8 cellular contexts compared by ENCODE assay signal in genomic region chr17:1829579-1830257, GRCh38. TPM values are rescaled to one million over a fixed set of nuclear protein-coding genes. Genes with fewer than 3 reads are reported as not detected.
DNase-seq lines count a peak whose midpoint lies in the region; ATAC-seq and TF ChIP-seq lines count a peak whose summit lies in the region.

RPA1 (plus strand) TSS chr17:1830005; CDS start chr17:1830094, 89 bp downstream.
SMYD4 (minus strand) TSS chr17:1829902; CDS start chr17:1827994, 1,908 bp downstream.

- no peaks in the 10 kb centered on the region for H3K9me3 ChIP-seq in BE2C
- no peaks in the 10 kb centered on the region for H3K9me3 ChIP-seq in liver (ENCODE audit: control insufficient read depth in 4 of 4, low read length in 3 of 4)

- H3K4me3 ChIP-seq in BE2C (ENCODE audit: low read depth, low read length) = peak within 1 kb of the TSS; percentile 80
- H3K4me3 ChIP-seq in liver (ENCODE audit: low read depth in 1 of 3, low read length in 3 of 3) = peak within 1 kb of the TSS; percentile 68 to 91 (median 79)

- DNase-seq in BE2C (peak; percentile 84), NCI-H526 treated with DMSO at 0.1 percent for 48 hours (lab: John Stamatoyannopoulos, UW) (peak; percentile 52), dermis blood vessel endothelial cell (peak; percentile 94)
- DNase-seq in activated CD4-positive, alpha-beta T cell treated with anti-CD3 and anti-CD28 coated beads, Interleukin-2, amount 50 U/mL, for 24 hours (ENCODE audit: low read depth in 1 of 2, low spot score in 1 of 2) = peak; percentile 68 to 78
- DNase-seq in stimulated activated CD4-positive, alpha-beta T cell treated with anti-CD3 and anti-CD28 coated beads, Interleukin-2, amount 100 ng/mL, for 48 hours = peak; percentile 83 to 84

- WGBS in liver = under 1% methylated on average over 83 of the region's 83 CpGs

- H3K27ac ChIP-seq in liver (ENCODE audit: low read depth in 1 of 2, low read length in 2 of 2) = peak within 1 kb of the TSS; percentile 62 to 80

- ATAC-seq in HG03354 (IDR thresholded peaks at IDR 0.05; ENCODE audit: poor library complexity, severe bottlenecking, unreplicated experiment) = peak; percentile 82

- H3K27me3 ChIP-seq in BE2C (no peaks in the 10 kb centered on the region), liver (ENCODE audit: control insufficient read depth in 4 of 4, insufficient read depth in 4 of 4, low read length in 3 of 4) (no peaks in the 10 kb centered on the region)

- H3K36me3 ChIP-seq in BE2C = no peaks in the 10 kb centered on the region
- peaks cover 0 to 8% (median 3%) of the 10 kb centered on the region in 4 donors for H3K36me3 ChIP-seq in liver (ENCODE audit: control insufficient read depth in 4 of 4, insufficient read depth in 3 of 4, low read depth in 1 of 4, low read length in 3 of 4)

- peak within 1 kb of the TSS; percentile 43 to 85 for H3K9ac ChIP-seq in liver (ENCODE audit: low read depth in 1 of 2, low read length in 2 of 2)

- peak; percentile 92 for TF ChIP-seq POLR2A in GM19099 (IDR thresholded peaks at IDR 0.05; ENCODE audit: extremely low read depth, insufficient read length, low read depth)

- TF ChIP-seq CTCF in BE2C (IDR thresholded peaks at IDR 0.05; ENCODE audit: low read depth, low read length) (no peak), liver (IDR thresholded peaks at IDR 0.05; ENCODE audit: low read depth, low read length, missing input control) (no peak)

- H3K4me1 ChIP-seq in BE2C = no peaks in the 10 kb centered on the region
- peaks cover 0 to 18% (median 15%) of the 10 kb centered on the region in 4 donors for H3K4me1 ChIP-seq in liver (ENCODE audit: control insufficient read depth in 4 of 4, insufficient read depth in 4 of 4, low read length in 3 of 4)

- peak in 1 of 2 donors; percentile 6 for TF ChIP-seq RAD21 in liver (IDR thresholded peaks at IDR 0.05)

TF ChIP-seq in liver, 16 proteins besides CTCF, POLR2A, EP300 and RAD21:
- TF ChIP-seq GABPA (IDR thresholded peaks at IDR 0.05 in 1 of 2, conservative IDR thresholded peaks at IDR 0.05 in 1 of 2) (no peak), NR2F2 (IDR thresholded peaks at IDR 0.05) (no peak), RXRA (IDR thresholded peaks at IDR 0.05) (no peak), TAF1 (conservative IDR thresholded peaks at IDR 0.05) (no peak), HNF4A (conservative IDR thresholded peaks at IDR 0.05) (no peak), ATF3 (IDR thresholded peaks at IDR 0.05) (no peak), SP1 (IDR thresholded peaks at IDR 0.05) (no peak)

RNA-seq across cellular contexts. Expression of gene RPA1, which starts in this region (rescaled TPM):
- 67.9 TPM for polyA plus RNA-seq in BE2C (2012; ENCODE audit: insufficient read depth, insufficient read length, low read depth)
- 21.3 and 57.4 TPM in 2 replicates for total RNA-seq in dermis blood vessel endothelial cell
- 10 to 100 TPM; 11.9 to 29.5 TPM for total RNA-seq in liver
- 10 to 100 TPM in 1 of 2 donors, 1 to 10 TPM in 1; 9.2 to 11.9 TPM for polyA plus RNA-seq in liver

RNA-seq across cellular contexts. Expression of gene SMYD4, which starts in this region (rescaled TPM):
- 4.3 TPM for polyA plus RNA-seq in BE2C (2012; ENCODE audit: insufficient read depth, insufficient read length, low read depth)
- 10.7 and 13.1 TPM in 2 replicates for total RNA-seq in dermis blood vessel endothelial cell
- total RNA-seq in liver = 1 to 10 TPM; 6.0 to 9.5 TPM
- 1 to 10 TPM; 2.2 to 4.4 TPM for polyA plus RNA-seq in liver

Comparison
In these comparisons a context has a peak if more than half of its experiments do, and no peak if none do; other contexts are left out.
1. Peak in every context shown above with its lines: DNase-seq, ATAC-seq, H3K4me3 ChIP-seq and H3K27ac ChIP-seq.